6 cellular contexts compared by ENCODE assay signal in the genomic region with DNA sequence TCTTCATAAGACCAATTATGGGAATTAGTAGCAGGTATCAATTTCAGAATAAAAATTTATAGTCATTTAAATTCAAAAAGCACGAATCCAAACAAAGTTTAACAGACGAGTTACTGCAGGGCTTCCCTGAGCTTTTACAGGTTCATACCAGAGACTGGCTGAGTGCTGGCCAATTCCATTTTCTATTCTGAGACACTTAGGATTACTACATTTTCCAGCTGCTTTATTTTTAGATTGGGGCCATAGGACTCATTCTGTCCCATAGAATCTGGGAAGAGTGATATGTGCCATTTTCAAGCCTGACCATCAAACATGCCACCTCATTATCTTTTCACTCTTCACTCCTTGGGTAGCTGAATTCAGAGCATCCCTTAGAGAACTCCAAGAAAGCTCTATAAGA.
"Had no signal": no experiment of that assay in that cellular context is flagged by ENCODE, and none has a peak within 500 bp of the region (broad histone marks: within the 10 kb centered on the region; RNA-seq: fewer than 3 reads in every experiment).

No MANE protein-coding gene starts in this region.

- H3K4me2 ChIP-seq: KMS-11 had no signal

- DNase-seq: IMR-90, KG1 had no signal

- ATAC-seq: HepG2, K562 had no signal

- H3K27ac ChIP-seq: HL-60, KMS-11 had no signal

- H3K4me3 ChIP-seq: K562 had no signal

- H3K9ac ChIP-seq: KMS-11 had no signal
